12 cellular contexts compared by ENCODE assay signal in the genomic region with DNA sequence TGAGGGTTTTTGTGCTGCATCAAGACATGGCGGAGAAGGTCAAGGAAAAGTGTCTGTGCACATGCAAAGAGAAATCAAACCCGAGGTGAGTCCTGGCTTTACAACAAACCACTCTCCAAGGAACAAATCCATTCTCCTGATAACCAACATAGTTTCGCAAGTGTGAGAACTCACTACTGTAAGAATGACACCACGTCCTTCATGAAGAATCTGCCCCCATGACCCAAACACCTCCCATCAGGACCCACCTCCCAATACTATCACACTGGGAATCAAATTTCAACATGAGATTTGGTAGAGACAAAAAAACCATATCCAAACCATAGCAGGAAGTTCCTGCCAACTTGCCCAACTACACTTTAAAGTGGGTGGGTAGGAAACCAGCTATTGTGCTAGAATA. TPM values are rescaled to one million over a fixed set of nuclear protein-coding genes. Genes with fewer than 3 reads are reported as not detected.
DNase-seq lines count a peak whose midpoint lies in the region; ATAC-seq and TF ChIP-seq lines count a peak whose summit lies in the region.
"Had no signal": no experiment of that assay in that cellular context is flagged by ENCODE, and none has a peak within 500 bp of the region (broad histone marks: within the 10 kb centered on the region; RNA-seq: fewer than 3 reads in every experiment).

No MANE protein-coding gene starts in this region.

- H3K9ac ChIP-seq in neural progenitor cell = no peak overlapping the region

- H3K27ac Mint-ChIP-seq in CD8-positive, alpha-beta memory T cell = peak overlapping the region in 3 of 8 donors; percentile 9 to 78 (median 35)
- H3K27ac Mint-ChIP-seq in central memory CD8-positive, alpha-beta T cell (ENCODE audit: low read depth) = no peak overlapping the region
- H3K27ac Mint-ChIP-seq in neural progenitor cell = no peak overlapping the region
- H3K27ac Mint-ChIP-seq: effector memory CD8-positive, alpha-beta T cell had no signal

- H4K20me1 ChIP-seq in neural progenitor cell (ENCODE audit: low read depth) = peaks cover 6% of the 10 kb centered on the region

- H3K27me3 Mint-ChIP-seq in CD8-positive, alpha-beta memory T cell = peaks cover 0 to 6% of the 10 kb centered on the region in 2 donors
- H3K27me3 Mint-ChIP-seq in central memory CD8-positive, alpha-beta T cell = no peaks in the 10 kb centered on the region
- peaks cover 8% of the 10 kb centered on the region for H3K27me3 Mint-ChIP-seq in neural progenitor cell (ENCODE audit: insufficient read depth, low read depth)
- H3K27me3 Mint-ChIP-seq: effector memory CD8-positive, alpha-beta T cell had no signal

- H3K4me2 ChIP-seq in neural progenitor cell = peak overlapping the region; percentile 84

- peaks cover 0 to 6% (median 0%) of the 10 kb centered on the region in 3 donors for H3K36me3 Mint-ChIP-seq in CD8-positive, alpha-beta memory T cell
- H3K36me3 Mint-ChIP-seq in central memory CD8-positive, alpha-beta T cell (ENCODE audit: insufficient read depth) = peaks cover 12% of the 10 kb centered on the region
- peaks cover 4% of the 10 kb centered on the region for H3K36me3 Mint-ChIP-seq in neural progenitor cell

- H3K36me3 ChIP-seq in CD8-positive, alpha-beta memory T cell (ENCODE audit: insufficient read depth, low read length) = no peaks in the 10 kb centered on the region
- H3K36me3 ChIP-seq in neural progenitor cell = no peaks in the 10 kb centered on the region
- H3K36me3 ChIP-seq: neutrophil had no signal

- peaks cover 6% of the 10 kb centered on the region for H3F3A ChIP-seq in neural progenitor cell (ENCODE audit: low read depth)

- peaks cover 33% of the 10 kb centered on the region for H3K4me1 ChIP-seq in CD8-positive, alpha-beta memory T cell (ENCODE audit: insufficient read depth, low read length)
- peaks cover 23% of the 10 kb centered on the region for H3K4me1 ChIP-seq in neural progenitor cell

- POLR2A ChIA-PET in CD8-positive, alpha-beta memory T cell (lab: Charles Lee) = interaction anchor here (0.6 kb wide), 1 partner anchor 608 kb away, joined by 3 read pairs; no protein-coding TSS in a partner anchor

- H3K27ac ChIP-seq in CD8-positive, alpha-beta memory T cell (ENCODE audit: low read depth, low read length) = no peak overlapping the region
- H3K27ac ChIP-seq in neural progenitor cell = no peak overlapping the region
- H3K27ac ChIP-seq: neutrophil had no signal

- H3K27me3 ChIP-seq in CD8-positive, alpha-beta memory T cell (ENCODE audit: insufficient read depth, low read length, poor library complexity, severe bottlenecking) = no peaks in the 10 kb centered on the region
- no peaks in the 10 kb centered on the region for H3K27me3 ChIP-seq in neural progenitor cell
- H3K27me3 ChIP-seq: neutrophil had no signal

- TF ChIP-seq CTCF in neural progenitor cell (IDR thresholded peaks at IDR 0.05) = no peak

- no peaks in the 10 kb centered on the region for H3K9me3 ChIP-seq in CD8-positive, alpha-beta memory T cell (ENCODE audit: low read length)
- H3K9me3 ChIP-seq in neural progenitor cell (ENCODE audit: low read depth) = no peaks in the 10 kb centered on the region
- H3K9me3 ChIP-seq: neutrophil had no signal

- H3K4me1 Mint-ChIP-seq in CD8-positive, alpha-beta memory T cell = peaks cover 30 to 39% (median 37%) of the 10 kb centered on the region in 3 donors
- H3K4me1 Mint-ChIP-seq in central memory CD8-positive, alpha-beta T cell = peaks cover 24% of the 10 kb centered on the region
- peaks cover 32% of the 10 kb centered on the region for H3K4me1 Mint-ChIP-seq in neural progenitor cell

- peak overlapping the region in 4 of 7 donors; percentile 2 to 96 (median 34) for H3K4me3 Mint-ChIP-seq in CD8-positive, alpha-beta memory T cell
- H3K4me3 Mint-ChIP-seq in central memory CD8-positive, alpha-beta T cell = peak overlapping the region; percentile 4
- peak overlapping the region; percentile 11 for H3K4me3 Mint-ChIP-seq in neural progenitor cell

- CTCF ChIA-PET in CD8-positive, alpha-beta memory T cell (lab: Charles Lee) = no interaction called here

- ATAC-seq in central memory CD8-positive, alpha-beta T cell (replicated peaks; ENCODE audit: extremely low read depth, poor library complexity, severe bottlenecking) = no peak
- ATAC-seq: effector memory CD8-positive, alpha-beta T cell had no signal

- no peak overlapping the region for H2AFZ ChIP-seq in neural progenitor cell (replicated peaks)

- no peak overlapping the region for H3K4me3 ChIP-seq in CD8-positive, alpha-beta memory T cell (ENCODE audit: low read length)
- H3K4me3 ChIP-seq in neural progenitor cell = no peak overlapping the region

- peaks cover 24% of the 10 kb centered on the region for H3K79me2 ChIP-seq in neural progenitor cell (ENCODE audit: low read depth)

- no peaks in the 10 kb centered on the region for H3K9me3 Mint-ChIP-seq in CD8-positive, alpha-beta memory T cell
- H3K9me3 Mint-ChIP-seq in central memory CD8-positive, alpha-beta T cell = no peaks in the 10 kb centered on the region
- H3K9me3 Mint-ChIP-seq in neural progenitor cell = no peaks in the 10 kb centered on the region
- H3K9me3 Mint-ChIP-seq: effector memory CD8-positive, alpha-beta T cell had no signal

- DNase-seq in CD8-positive, alpha-beta memory T cell = peak in 1 of 5 donors; percentile 28
- DNase-seq in HS-27A (ENCODE audit: low read depth) (peak; percentile 66), neural progenitor cell (ENCODE audit: low spot score) (no peak), cortex of kidney (lab: John Stamatoyannopoulos, UW) (no peak), NCI-H1105 treated with DMSO at 0.1 percent for 48 hours (lab: John Stamatoyannopoulos, UW) (no peak)
- DNase-seq in central memory CD8-positive, alpha-beta T cell (ENCODE audit: low spot score in 2 of 2) = no peak
- no peak for DNase-seq in stimulated activated CD4-positive, alpha-beta T cell treated with anti-CD3 and anti-CD28 coated beads, Interleukin-4, amount 100 ng/mL, for 1 hour
- no peak for DNase-seq in stimulated activated CD4-positive, alpha-beta T cell treated with anti-CD3 and anti-CD28 coated beads, Interleukin-4, amount 100 ng/mL, for 4 hours
- DNase-seq: activated naive CD4-positive, alpha-beta T cell; effector memory CD8-positive, alpha-beta T cell; MM.1S had no signal

RNA-seq across cellular contexts. Expression of a gene that starts 2.4 kb away (rescaled TPM):
- 10 to 100 TPM; 22.6 to 24.2 TPM for total RNA-seq in CD8-positive, alpha-beta memory T cell
- polyA plus RNA-seq in CD8-positive, alpha-beta memory T cell = 11.0 TPM
- 17.5 and 27.5 TPM in 2 replicates for total RNA-seq in neural progenitor cell (ENCODE audit: low replicate concordance)

RNA-seq across cellular contexts. Expression of a gene that starts 39.1 kb away (rescaled TPM):
- 10 to 100 TPM; 13.2 to 13.8 TPM for total RNA-seq in CD8-positive, alpha-beta memory T cell
- 4.1 TPM for polyA plus RNA-seq in CD8-positive, alpha-beta memory T cell
- 30.6 and 43.4 TPM in 2 replicates for total RNA-seq in neural progenitor cell (ENCODE audit: low replicate concordance)
